ENCODE assay signal across 11 cellular contexts in genomic region chr7:131008840-131009651, GRCh38.
DNase-seq lines count a peak whose midpoint lies in the region; ATAC-seq, FAIRE-seq and TF ChIP-seq lines count a peak whose summit lies in the region.
"Had no signal": no experiment of that assay in that cellular context is flagged by ENCODE, and none has a peak within 500 bp of the region (broad histone marks: within the 10 kb centered on the region; RNA-seq: fewer than 3 reads in every experiment).

No MANE protein-coding gene starts in this region.

- H3K36me3 ChIP-seq in DOHH2 (ENCODE audit: control insufficient read depth, low read length) (peaks cover 24% of the 10 kb centered on the region), OCI-LY3 (replicated peaks; ENCODE audit: low read depth, low read length) (no peaks in the 10 kb centered on the region), osteoblast (ENCODE audit: insufficient read depth, low read length) (no peaks in the 10 kb centered on the region)
- H3K36me3 ChIP-seq: ovary had no signal

- ATAC-seq in GM21515 (IDR thresholded peaks at IDR 0.05; ENCODE audit: unreplicated experiment): no peak

- peak overlapping the region; percentile 16 for H3K4me3 ChIP-seq in DOHH2 (ENCODE audit: low read length)
- H3K4me3 ChIP-seq in OCI-LY3 (ENCODE audit: low read length): peak overlapping the region; percentile 60
- H3K4me3 ChIP-seq in osteoblast (ENCODE audit: insufficient read depth, low read length): no peak overlapping the region
- H3K4me3 ChIP-seq: ovary had no signal

- H3K79me2 ChIP-seq in DOHH2 (ENCODE audit: control insufficient read depth, low read length) (peaks cover 95% of the 10 kb centered on the region), OCI-LY3 (ENCODE audit: low read length) (peaks cover 25% of the 10 kb centered on the region), osteoblast (ENCODE audit: insufficient read depth, low read length) (peaks cover 83% of the 10 kb centered on the region)

- H3K27ac ChIP-seq in DOHH2 (ENCODE audit: low read depth, low read length) (no peak overlapping the region), OCI-LY3 (ENCODE audit: low read length) (peak overlapping the region; percentile 87), caudate nucleus (ENCODE audit: low read depth, low read length) (peak overlapping the region; percentile 84), osteoblast (ENCODE audit: low read depth, low read length) (peak overlapping the region; percentile 77)

- peaks cover 12% of the 10 kb centered on the region for H4K20me1 ChIP-seq in DOHH2 (ENCODE audit: control insufficient read depth, insufficient read depth, low read depth, low read length)
- no peaks in the 10 kb centered on the region for H4K20me1 ChIP-seq in OCI-LY3 (ENCODE audit: insufficient read depth, low read length)
- peaks cover 12% of the 10 kb centered on the region for H4K20me1 ChIP-seq in osteoblast (ENCODE audit: insufficient read depth, low read length)

- peak overlapping the region; percentile 74 for H3K9ac ChIP-seq in OCI-LY3 (ENCODE audit: low read length)

- no peak for DNase-seq in caudate nucleus (lab: John Stamatoyannopoulos, UW)
- no peak for DNase-seq in osteoblast (ENCODE audit: insufficient read length, low spot score, missing footprints)
- DNase-seq in GM10266 (ENCODE audit: extremely low spot score): no peak
- no peak for DNase-seq in frontal cortex (ENCODE audit: low spot score in 2 of 2)
- DNase-seq in HTR-8/SVneo (ENCODE audit: insufficient read length, low spot score): no peak
- DNase-seq: NCI-H2081, ovary had no signal

- FAIRE-seq in frontal cortex (lab: Jason Lieb, UNC) (no peak), HTR-8/SVneo (lab: Jason Lieb, UNC) (no peak)
- FAIRE-seq: TTC549 had no signal

- H3K9me3 ChIP-seq in DOHH2 (ENCODE audit: control insufficient read depth, insufficient read depth, low read length) (no peaks in the 10 kb centered on the region), OCI-LY3 (ENCODE audit: insufficient read depth, low read length) (no peaks in the 10 kb centered on the region), osteoblast (ENCODE audit: low read depth, low read length) (no peaks in the 10 kb centered on the region)
- H3K9me3 ChIP-seq: ovary had no signal

- H2AFZ ChIP-seq in OCI-LY3 (ENCODE audit: low read depth, low read length) (no peak overlapping the region), osteoblast (ENCODE audit: low read length) (no peak overlapping the region)

- no peaks in the 10 kb centered on the region for H3K27me3 ChIP-seq in DOHH2 (ENCODE audit: control insufficient read depth, low read length)
- H3K27me3 ChIP-seq in OCI-LY3 (ENCODE audit: low read depth, low read length): no peaks in the 10 kb centered on the region
- no peaks in the 10 kb centered on the region for H3K27me3 ChIP-seq in osteoblast (ENCODE audit: insufficient read depth, low read length)
- H3K27me3 ChIP-seq: ovary had no signal

- peak overlapping the region; percentile 86 for H3K4me2 ChIP-seq in DOHH2 (ENCODE audit: low read length)
- H3K4me2 ChIP-seq in OCI-LY3 (ENCODE audit: low read length): peak overlapping the region; percentile 80
- peak overlapping the region; percentile 33 for H3K4me2 ChIP-seq in osteoblast (ENCODE audit: insufficient read depth, low read length)

- H3K4me1 ChIP-seq in DOHH2 (ENCODE audit: control insufficient read depth, low read length): peaks cover 74% of the 10 kb centered on the region
- H3K4me1 ChIP-seq in OCI-LY3 (ENCODE audit: low read length): peaks cover 80% of the 10 kb centered on the region
- H3K4me1 ChIP-seq in osteoblast (ENCODE audit: insufficient read depth, low read length): peaks cover 59% of the 10 kb centered on the region

- H3F3A ChIP-seq in DOHH2 (ENCODE audit: control insufficient read depth, insufficient read depth): peaks cover 39% of the 10 kb centered on the region

- no peaks in the 10 kb centered on the region for H3K9me2 ChIP-seq in DOHH2 (replicated peaks; ENCODE audit: control insufficient read depth, low read length)

- TF ChIP-seq CTCF in DOHH2 (IDR thresholded peaks at IDR 0.05; ENCODE audit: low read depth, low read length, poor library complexity, severe bottlenecking) (no peak), OCI-LY3 (IDR thresholded peaks at IDR 0.05; ENCODE audit: low read depth, low read length) (no peak), osteoblast (IDR thresholded peaks at IDR 0.05; ENCODE audit: extremely low read depth, low read depth, low read length) (no peak), GM10266 (IDR thresholded peaks at IDR 0.05; ENCODE audit: control insufficient read depth, insufficient read depth, low read depth, missing control alignments) (no peak)

Comparison
In these comparisons a context has a peak if more than half of its experiments do, and no peak if none do; other contexts are left out.
1. H3K4me2 ChIP-seq: peak in every context shown above with its lines; median percentile 86 in DOHH2; 80 in OCI-LY3; 33 in osteoblast.